ENCODE assay signal across 35 cellular contexts in the genomic region with DNA sequence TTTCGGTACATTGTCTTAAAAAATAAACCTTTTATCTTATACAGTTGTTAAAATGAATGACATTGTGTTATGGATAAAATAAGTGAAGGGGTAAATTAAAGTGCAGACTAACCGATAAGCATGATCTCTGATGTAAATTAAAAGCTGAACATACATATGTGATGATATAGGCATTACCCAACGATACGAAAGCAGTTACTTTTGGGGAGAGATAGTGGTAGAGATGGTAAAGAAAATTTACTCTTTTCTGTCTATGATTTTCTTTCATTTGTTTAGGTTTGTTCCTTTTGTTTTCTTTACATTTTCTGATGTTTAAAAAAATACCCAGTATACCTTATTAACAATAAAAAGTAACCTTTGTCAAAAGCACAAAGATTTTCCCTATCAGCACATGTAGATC.
"Had no signal": no experiment of that assay in that cellular context is flagged by ENCODE, and none has a peak within 500 bp of the region (broad histone marks: within the 10 kb centered on the region; RNA-seq: fewer than 3 reads in every experiment).

No MANE protein-coding gene starts in this region.

- H3K9me3 ChIP-seq: Peyer's patch, SJSA1 had no signal

- H3K27me3 Mint-ChIP-seq: activated CD4-positive, alpha-beta memory T cell treated with anti-CD3 and anti-CD28 coated beads, Interleukin-2, amount 10 ng/mL, durations not matched to agents 7 days and 5 days; activated CD8-positive, alpha-beta memory T cell treated with anti-CD3 and anti-CD28 coated beads, Interleukin-2, amount 10 ng/mL, durations not matched to agents 7 days and 5 days; activated naive CD8-positive, alpha-beta T cell treated with anti-CD3 and anti-CD28 coated beads, Interleukin-2, amount 50 U/mL, for 24 hours; brain had no signal

- H3K27ac Mint-ChIP-seq: activated CD4-positive, alpha-beta memory T cell treated with anti-CD3 and anti-CD28 coated beads, Interleukin-2, amount 10 ng/mL, durations not matched to agents 7 days and 5 days; activated CD8-positive, alpha-beta memory T cell treated with anti-CD3 and anti-CD28 coated beads, Interleukin-2, amount 10 ng/mL, durations not matched to agents 7 days and 5 days; activated naive CD8-positive, alpha-beta T cell treated with anti-CD3 and anti-CD28 coated beads, Interleukin-2, amount 50 U/mL, for 24 hours; brain had no signal

- H3K27ac ChIP-seq: Peyer's patch, SJSA1, WERI-Rb-1 had no signal

- H3K4me3 Mint-ChIP-seq: activated CD4-positive, alpha-beta memory T cell treated with anti-CD3 and anti-CD28 coated beads, Interleukin-2, amount 10 ng/mL, durations not matched to agents 7 days and 5 days; activated CD8-positive, alpha-beta memory T cell treated with anti-CD3 and anti-CD28 coated beads, Interleukin-2, amount 10 ng/mL, durations not matched to agents 7 days and 5 days; activated naive CD8-positive, alpha-beta T cell treated with anti-CD3 and anti-CD28 coated beads, Interleukin-2, amount 50 U/mL, for 24 hours; brain had no signal

- ATAC-seq: activated CD8-positive, alpha-beta memory T cell treated with anti-CD3 and anti-CD28 coated beads, Interleukin-2, amount 10 ng/mL, durations not matched to agents 7 days and 5 days; PC-3; SK-N-SH treated with all-trans-retinoic acid at 6 μM for 48 hours had no signal

- H3K27me3 ChIP-seq: Peyer's patch, SJSA1 had no signal

- H3K36me3 ChIP-seq: Peyer's patch, SJSA1 had no signal

- H3K4me3 ChIP-seq: Peyer's patch, SJSA1 had no signal

- DNase-seq: activated CD4-positive, alpha-beta memory T cell treated with anti-CD3 and anti-CD28 coated beads, Interleukin-2, amount 10 ng/mL, durations not matched to agents 7 days and 5 days; activated CD4-positive, alpha-beta T cell treated with anti-CD3 and anti-CD28 coated beads for 1 hour; activated CD4-positive, alpha-beta T cell treated with anti-CD3 and anti-CD28 coated beads for 48 hours; activated CD4-positive, CD25-positive, alpha-beta regulatory T cell; activated CD8-positive, alpha-beta memory T cell treated with anti-CD3 and anti-CD28 coated beads for 24 hours; activated CD8-positive, alpha-beta memory T cell treated with anti-CD3 and anti-CD28 coated beads, Interleukin-2, amount 10 ng/mL, durations not matched to agents 7 days and 5 days; activated CD8-positive, alpha-beta memory T cell treated with anti-CD3 and anti-CD28 coated beads, Interleukin-2, amount 50 U/mL, for 48 hours; activated effector memory CD4-positive, alpha-beta T cell treated with Interleukin-2 at 50 U/mL for 16 hours; activated naive CD4-positive, alpha-beta T cell treated with anti-CD3 and anti-CD28 coated beads, Interleukin-2, amount 50 U/mL, for 16 hours; activated naive CD8-positive, alpha-beta T cell treated with anti-CD3 and anti-CD28 coated beads, Interleukin-2, amount 50 U/mL, for 24 hours; activated T-cell treated with anti-CD3 and anti-CD28 coated beads, Interleukin-2, amount 50 U/mL, for 48 hours; anterior cingulate cortex; caudate nucleus; Kasumi-1; KBM-7; MM.1S; MV-4-11; NCI-H1092; NCI-H1436 treated with DMSO at 0.1 percent for 48 hours; NCI-H1694 treated with DMSO at 0.1 percent for 48 hours; NCI-H2029; NCI-H345; NCI-H510A; NCI-H526; NCI-H748 treated with DMSO at 0.1 percent for 48 hours; NK-92 treated with Interleukin-12 subunit alpha and Interleukin-12 subunit beta, amount 100 ng/mL, for 24 hours; PC-3; Peyer's patch; RPMI8226; SHP77 treated with DMSO at 0.1 percent for 48 hours; T1000; WERI-Rb-1 had no signal
